ENCODE assay signal across 8 cellular contexts in genomic region chr17:16215273-16215964, GRCh38. TPM values are rescaled to one million over a fixed set of nuclear protein-coding genes. Genes with fewer than 3 reads are reported as not detected.
DNase-seq lines count a peak whose midpoint lies in the region; TF ChIP-seq lines count a peak whose summit lies in the region.

NCOR1 (minus strand) TSS chr17:16215534; CDS start chr17:16194569, 20,965 bp downstream.

- TF ChIP-seq CTCF in fibroblast of villous mesenchyme (IDR thresholded peaks at IDR 0.05; ENCODE audit: insufficient read depth, low read depth, low read length) (peak; percentile 29), neural crest cell (conservative IDR thresholded peaks at IDR 0.05) (peak; percentile 44), stomach (IDR thresholded peaks at IDR 0.05) (peak in 5 of 7 experiments; percentile 10 to 49 (median 22))

- no peaks in the 10 kb centered on the region for H3K9me3 Mint-ChIP-seq in neural crest cell

- intact Hi-C loops in stomach (cut with DNase I; ENCODE audit: low total_unique reads): no loop called here

- H3K4me1 ChIP-seq in HAP-1: peaks cover 15% of the 10 kb centered on the region
- peaks cover 17 to 73% (median 60%) of the 10 kb centered on the region in 4 donors for H3K4me1 ChIP-seq in stomach

- in situ Hi-C loops in HAP-1 (cut with MboI; ENCODE audit: low sequenced_read_pairs): no loop called here

- H3K36me3 Mint-ChIP-seq in neural crest cell (ENCODE audit: low read depth): no peaks in the 10 kb centered on the region

- TF ChIP-seq POLR2A in stomach (IDR thresholded peaks at IDR 0.05): peak in 1 of 4 donors; percentile 52

- peak within 1 kb of the TSS; percentile 83 for H3K27ac Mint-ChIP-seq in neural crest cell (ENCODE audit: unreplicated experiment)

- no peaks in the 10 kb centered on the region for H3K9me3 ChIP-seq in HAP-1
- no peaks in the 10 kb centered on the region for H3K9me3 ChIP-seq in MG63
- H3K9me3 ChIP-seq in stomach: no peaks in the 10 kb centered on the region

- H3K27me3 Mint-ChIP-seq in neural crest cell (ENCODE audit: low read depth): no peaks in the 10 kb centered on the region

- peak within 1 kb of the TSS; percentile 95 to 98 (median 97) for H3K27ac ChIP-seq in stomach

- peak; percentile 85 for DNase-seq in GDM1 (lab: John Stamatoyannopoulos, UW)
- peak; percentile 85 to 95 for DNase-seq in HAP-1 (ENCODE audit: low spot score in 2 of 2)
- DNase-seq in MG63: peak; percentile 92
- peak; percentile 45 for DNase-seq in SIG-M5 (lab: John Stamatoyannopoulos, UW)
- peak; percentile 84 for DNase-seq in activated gamma-delta T cell (lab: John Stamatoyannopoulos, UW)
- peak; percentile 96 for DNase-seq in fibroblast of villous mesenchyme (ENCODE audit: low read depth)
- peak; percentile 86 for DNase-seq in neural crest cell (ENCODE audit: low read depth, low spot score)
- DNase-seq in stomach: peak; percentile 94

- H3K4me3 ChIP-seq in HAP-1: peak within 1 kb of the TSS; percentile 92
- peak within 1 kb of the TSS; percentile 81 for H3K4me3 ChIP-seq in MG63
- peak within 1 kb of the TSS; percentile 94 for H3K4me3 ChIP-seq in fibroblast of villous mesenchyme (ENCODE audit: low read depth, low read length)
- H3K4me3 ChIP-seq in stomach: peak within 1 kb of the TSS; percentile 82 to 97 (median 94)

- H3K36me3 ChIP-seq in HAP-1 (replicated peaks) (no peaks in the 10 kb centered on the region; the same call in none of the 2 replicates), MG63 (peaks cover 2% of the 10 kb centered on the region; the same call in 1 of the 2 replicates), stomach (peaks cover 0 to 7% (median 6%) of the 10 kb centered on the region in 4 donors)

- no peaks in the 10 kb centered on the region for H3K27me3 ChIP-seq in HAP-1 (ENCODE audit: low read depth)
- H3K27me3 ChIP-seq in MG63: no peaks in the 10 kb centered on the region
- H3K27me3 ChIP-seq in stomach: no peaks in the 10 kb centered on the region

- no peak for TF ChIP-seq EP300 in stomach (IDR thresholded peaks at IDR 0.05)

- H3K4me1 Mint-ChIP-seq in neural crest cell: peaks cover 38% of the 10 kb centered on the region

- WGBS in stomach, 5 donors: 0 to 1% (median 1%) methylated on average over 12 to 82 of the region's 82 CpGs

- H3K4me3 Mint-ChIP-seq in neural crest cell: peak within 1 kb of the TSS; percentile 95

RNA-seq across cellular contexts. Expression of gene NCOR1, which starts in this region (rescaled TPM):
- 19.8 and 41.6 TPM in 2 replicates for total RNA-seq in MG63 (2014; rRNA removed; shearing (Covaris generic); ENCODE audit: low replicate concordance)
- total RNA-seq in fibroblast of villous mesenchyme (82.1 and 83.3 TPM in 2 replicates), neural crest cell (129 and 136 TPM in 2 replicates), stomach (100 to 1,000 TPM; 226 to 444 (median 280) TPM)
- polyA plus RNA-seq in stomach: 100 to 1,000 TPM in 1 of 3 donors, 10 to 100 TPM in 2; 28.7 to 357 (median 80.1) TPM

Comparison
In these comparisons a context has a peak if more than half of its experiments do, and no peak if none do; other contexts are left out.
1. Peak in every context shown above with its lines: DNase-seq, H3K4me3 ChIP-seq and H3K27ac ChIP-seq.
2. DNase-seq: peak in every context shown above with its lines; median percentile 96 in fibroblast of villous mesenchyme; 94 in stomach; 92 in MG63; 90 in HAP-1; 86 in neural crest cell; 85 in GDM1; 84 in activated gamma-delta T cell; 45 in SIG-M5.